Comparison of ENCODE assay signal across 1 cellular context in genomic region chr5:32317056-32317455, GRCh38.
TF ChIP-seq lines count a peak whose summit lies in the region.

No MANE protein-coding gene starts in this region.

TF ChIP-seq in IMR-90, 13 proteins besides CTCF, POLR2A, EP300 and RAD21:
- TF ChIP-seq USF2 (IDR thresholded peaks at IDR 0.05; ENCODE audit: low read depth, low read length) = no peak
- TF ChIP-seq ELK1 (IDR thresholded peaks at IDR 0.05; ENCODE audit: borderline replicate concordance, low read depth, low read length) = no peak
